Comparison of ENCODE assay signal across 27 cellular contexts in the genomic region with DNA sequence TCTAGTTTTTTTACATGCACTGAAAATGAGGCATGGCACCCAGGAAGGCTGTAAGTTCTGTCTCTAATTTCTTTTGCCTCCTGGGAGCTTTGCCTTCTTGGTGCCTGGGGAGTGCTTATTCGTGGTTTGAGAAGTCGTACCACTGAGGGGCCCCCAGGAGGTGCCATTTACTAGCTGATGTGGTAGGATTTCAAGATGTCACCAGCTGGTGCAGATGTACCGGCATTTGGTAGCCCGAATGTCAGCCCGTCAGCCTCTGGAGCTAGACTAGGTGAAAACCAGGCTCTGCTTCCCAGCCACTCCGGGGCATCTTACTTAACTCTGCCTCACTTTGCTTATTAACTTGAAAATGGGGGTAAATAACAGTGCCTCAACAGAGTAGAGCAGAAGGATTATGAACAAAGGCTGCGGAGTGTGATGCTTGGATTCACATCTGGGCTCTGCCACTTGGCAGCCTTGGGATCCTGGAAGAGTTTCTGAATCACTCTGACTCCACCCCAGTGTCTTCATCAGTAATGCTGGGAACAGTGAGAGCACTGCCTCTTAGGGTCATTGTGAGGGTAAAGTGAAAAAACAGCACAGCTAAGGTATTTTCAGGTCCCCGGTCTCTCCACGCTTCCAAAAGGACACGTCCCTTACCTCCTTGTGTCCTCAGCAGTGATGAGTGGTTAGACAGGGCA. TPM values are rescaled to one million over a fixed set of nuclear protein-coding genes. Genes with fewer than 3 reads are reported as not detected.
A peak's percentile ranks its signal among the peaks of the same experiment; 100 is the strongest.
DNase-seq lines count a peak whose midpoint lies in the region; ATAC-seq, FAIRE-seq and TF ChIP-seq lines count a peak whose summit lies in the region.
"Had no signal": no experiment of that assay in that cellular context is flagged by ENCODE, and none has a peak within 500 bp of the region (broad histone marks: within the 10 kb centered on the region; RNA-seq: fewer than 3 reads in every experiment).

No MANE protein-coding gene starts in this region.

- no peak overlapping the region for H3K9ac ChIP-seq in H1 (replicated peaks in 1 of 4; ENCODE audit: extremely low read depth in 1 of 4, low read depth in 3 of 4, low read length in 3 of 4)

- no peak overlapping the region for H4K8ac ChIP-seq in H1 (ENCODE audit: extremely low read depth, insufficient read depth, low read length)

- no peak for TF ChIP-seq POLR2A in H1 (IDR thresholded peaks at IDR 0.05; ENCODE audit: control extremely low read depth in 1 of 2, low read depth in 2 of 2, low read length in 2 of 2)
- no peak for TF ChIP-seq POLR2A in testis (IDR thresholded peaks at IDR 0.05)

- H3K9me3 ChIP-seq in A673 (ENCODE audit: low read depth, low read length, poor library complexity, severe bottlenecking) (no peaks in the 10 kb centered on the region), H1 (ENCODE audit: insufficient read depth in 2 of 2, low read depth in 1 of 2, low read length in 1 of 2) (no peaks in the 10 kb centered on the region), left lung (no peaks in the 10 kb centered on the region), testis (no peaks in the 10 kb centered on the region)
- H3K9me3 ChIP-seq: mucosa of descending colon, right lobe of liver had no signal

- no peak overlapping the region for H3K23ac ChIP-seq in H1 (ENCODE audit: insufficient read length)

- H3K4me2 ChIP-seq in H1 (ENCODE audit: insufficient read depth in 1 of 2, low read depth in 2 of 2, low read length in 2 of 2), result no peak overlapping the region

- no peak overlapping the region for H2AK5ac ChIP-seq in H1 (ENCODE audit: low read depth, low read length)

- no peak for FAIRE-seq in H1 (lab: Jason Lieb, UNC)
- FAIRE-seq: GM19239 had no signal

- no peak overlapping the region for H3K14ac ChIP-seq in H1 (ENCODE audit: insufficient read length)

- H3K4ac ChIP-seq in H1 (replicated peaks; ENCODE audit: insufficient read length, low read depth, low read length), result no peak overlapping the region

- CTCF ChIA-PET in A673 (lab: Charles Lee), result no interaction called here
- CTCF ChIA-PET in H1 (lab: Charles Lee; ENCODE audit: partially characterized antibody), result interaction anchor here (0.8 to 1.2 kb wide), 8 partner anchors 14 to 195 kb away, joined by 3 to 5 read pairs (median 3); no protein-coding TSS in a partner anchor

- H3K79me2 ChIP-seq in H1 (ENCODE audit: control insufficient read depth in 1 of 2, insufficient read depth in 2 of 2, low read length in 2 of 2), result no peaks in the 10 kb centered on the region

- no peak overlapping the region for H2AFZ ChIP-seq in H1 (ENCODE audit: low read length)

- no peak overlapping the region for H2BK12ac ChIP-seq in H1 (ENCODE audit: low read depth, low read length)

- TF ChIP-seq EP300 in H1 (IDR thresholded peaks at IDR 0.05; ENCODE audit: borderline replicate concordance in 1 of 2, low read depth in 2 of 2, low read length in 2 of 2), result no peak

- DNase-seq in A673 (ENCODE audit: low spot score) (peak; percentile 3), GM04504 (ENCODE audit: low read depth) (peak; percentile 55), H1 (ENCODE audit: low read depth in 1 of 2, low spot score in 2 of 2) (no peak), left lung (no peak), testis (no peak)
- DNase-seq: activated CD4-positive, CD25-positive, alpha-beta regulatory T cell treated with anti-CD3 and anti-CD28 coated beads, Interleukin-2, amount 50 U/mL, for 72 hours; activated CD8-positive, alpha-beta memory T cell treated with anti-CD3 and anti-CD28 coated beads for 24 hours; activated naive CD8-positive, alpha-beta T cell treated with anti-CD3 and anti-CD28 coated beads, Interleukin-2, amount 10 ng/mL, durations not matched to agents 7 days and 5 days; EL; Karpas-422; left colon; mucosa of descending colon; NCI-H1105; NCI-H748 treated with DMSO at 0.1 percent for 48 hours; right lobe of liver; stimulated activated CD4-positive, alpha-beta T cell treated with anti-CD3 and anti-CD28 coated beads, Interleukin-2, amount 100 ng/mL, for 24 hours; stimulated activated naive CD8-positive, alpha-beta T cell treated with anti-CD3 and anti-CD28 coated beads, Interleukin-15, amount 100 ng/mL, for 72 hours; T1000 had no signal

- ATAC-seq in left lung (peak; percentile 48), GM21786 (IDR thresholded peaks at IDR 0.05; ENCODE audit: unreplicated experiment) (no peak), HG02571 (IDR thresholded peaks at IDR 0.05; ENCODE audit: unreplicated experiment) (no peak), GM21619 (IDR thresholded peaks at IDR 0.05; ENCODE audit: unreplicated experiment) (no peak)
- ATAC-seq: esophagus mucosa; left colon; mucosa of descending colon; Panc1; right lobe of liver; stimulated activated naive CD8-positive, alpha-beta T cell treated with anti-CD3 and anti-CD28 coated beads, Interleukin-15, amount 100 ng/mL, for 72 hours had no signal

- POLR2A ChIA-PET in A673 (lab: Charles Lee; ENCODE audit: low non-redundant PET) (no interaction called here), H1 (lab: Charles Lee; ENCODE audit: partially characterized antibody) (no interaction called here)

- H4K20me1 ChIP-seq in H1 (replicated peaks in 1 of 2; ENCODE audit: control insufficient read depth in 1 of 2, insufficient read depth in 2 of 2, low read length in 2 of 2), result peaks cover 0 to 2% of the 10 kb centered on the region in 2 experiments

- no peak overlapping the region for H4K5ac ChIP-seq in H1 (ENCODE audit: insufficient read length, low read depth, low read length)

- H3K27ac ChIP-seq in A673 (ENCODE audit: low read depth, low read length, poor library complexity, severe bottlenecking) (no peak overlapping the region), H1 (ENCODE audit: low read depth, low read length) (no peak overlapping the region), left lung (no peak overlapping the region), testis (no peak overlapping the region)
- H3K27ac ChIP-seq: cardiac muscle cell, right lobe of liver had no signal

- no peak overlapping the region for H3K56ac ChIP-seq in H1 (replicated peaks; ENCODE audit: insufficient read length, low read depth, low read length)

- intact Hi-C loops in A673 (cut with micrococcal nuclease; ENCODE audit: unreplicated experiment) (no loop called here), left lung (cut with DNase I) (no loop called here), testis (cut with DNase I; ENCODE audit: low total_unique reads) (no loop called here)

- TF ChIP-seq RAD21 in H1 (IDR thresholded peaks at IDR 0.05 in 1 of 2, conservative IDR thresholded peaks at IDR 0.05 in 1 of 2; ENCODE audit: low read depth in 2 of 2, low read length in 2 of 2), result peak; percentile 38 to 52

- H3K23me2 ChIP-seq in H1 (ENCODE audit: low read depth, low read length), result no peaks in the 10 kb centered on the region

- no peaks in the 10 kb centered on the region for H3K36me3 ChIP-seq in A673 (ENCODE audit: insufficient read depth, low read length, poor library complexity, severe bottlenecking)
- peaks cover 17 to 49% (median 46%) of the 10 kb centered on the region in 4 experiments for H3K36me3 ChIP-seq in H1 (ENCODE audit: control insufficient read depth in 2 of 4, insufficient read depth in 4 of 4, low read length in 3 of 4)
- H3K36me3 ChIP-seq in left lung, result peaks cover 0 to 74% of the 10 kb centered on the region in 2 donors
- H3K36me3 ChIP-seq in testis (ENCODE audit: low read depth, missing control alignments), result no peaks in the 10 kb centered on the region

- H2BK20ac ChIP-seq in H1 (ENCODE audit: low read length), result no peak overlapping the region

- no TSS peak for BruUV-seq in A673 (replicated peaks; lab: Mats Ljungman, UMichigan)

- H3K4me3 ChIP-seq in A673 (ENCODE audit: low read depth, low read length, poor library complexity, severe bottlenecking) (no peak overlapping the region), H1 (ENCODE audit: extremely low read depth in 1 of 4, insufficient read depth in 2 of 4, low read depth in 3 of 4, low read length in 4 of 4) (no peak overlapping the region), left lung (no peak overlapping the region), testis (no peak overlapping the region)
- H3K4me3 ChIP-seq: cardiac muscle cell, mucosa of descending colon, right lobe of liver had no signal

- no peak overlapping the region for H2BK120ac ChIP-seq in H1 (replicated peaks; ENCODE audit: low read depth, low read length)

- no peak overlapping the region for H4K91ac ChIP-seq in H1 (replicated peaks; ENCODE audit: insufficient read length, low read length)

- no peak for TF ChIP-seq CTCF in A673 (conservative IDR thresholded peaks at IDR 0.05; ENCODE audit: low read depth, low read length)
- no peak; a peak in 1 of 4 replicates for TF ChIP-seq CTCF in H1 (IDR thresholded peaks at IDR 0.05; ENCODE audit: control extremely low read depth in 1 of 3, insufficient read depth in 1 of 3, low read depth in 1 of 3, low read length in 3 of 3)
- TF ChIP-seq CTCF in left lung (IDR thresholded peaks at IDR 0.05), result no peak
- TF ChIP-seq CTCF in testis (IDR thresholded peaks at IDR 0.05), result no peak

- H2BK15ac ChIP-seq in H1 (ENCODE audit: low read length), result no peak overlapping the region

- H3K18ac ChIP-seq in H1 (ENCODE audit: extremely low read depth, low read length), result no peak overlapping the region

- H3K79me1 ChIP-seq in H1 (ENCODE audit: low read depth, low read length), result no peaks in the 10 kb centered on the region

- H2BK5ac ChIP-seq in H1 (ENCODE audit: low read depth, low read length), result no peak overlapping the region

- no peaks in the 10 kb centered on the region for H3K4me1 ChIP-seq in A673 (ENCODE audit: insufficient read depth, low read length, poor library complexity, severe bottlenecking)
- no peaks in the 10 kb centered on the region for H3K4me1 ChIP-seq in H1 (replicated peaks in 1 of 4; ENCODE audit: control insufficient read depth in 3 of 4, insufficient read depth in 4 of 4, low read length in 3 of 4)
- H3K4me1 ChIP-seq in left lung, result no peaks in the 10 kb centered on the region
- no peaks in the 10 kb centered on the region for H3K4me1 ChIP-seq in testis
- H3K4me1 ChIP-seq: right lobe of liver had no signal

- H3K27me3 ChIP-seq in A673 (replicated peaks; ENCODE audit: insufficient read depth, low read depth, low read length, poor library complexity), result peaks cover 5% of the 10 kb centered on the region
- no peaks in the 10 kb centered on the region for H3K27me3 ChIP-seq in H1 (replicated peaks in 1 of 4; ENCODE audit: control insufficient read depth in 3 of 4, extremely low read depth in 1 of 4, insufficient read depth in 3 of 4, low read length in 3 of 4)
- H3K27me3 ChIP-seq in left lung, result no peaks in the 10 kb centered on the region
- H3K27me3 ChIP-seq in testis, result no peaks in the 10 kb centered on the region
- H3K27me3 ChIP-seq: cardiac muscle cell, right lobe of liver had no signal

- WGBS in H1 (ENCODE audit: extremely low coverage in 1 of 2, insufficient coverage in 1 of 2, insufficient read length in 1 of 2, insufficient replicate concordance in 2 of 2, low coverage in 1 of 2, low lambda C conversion rate in 2 of 2, missing lambda C conversion rate in 1 of 2), 2 experiments, result 93% methylated on average over 10 of the region's 10 CpGs; no CpG with 5 or more reads in 1 of the 2 experiments
- 89 to 90% methylated on average over 7 to 10 of the region's 10 CpGs for WGBS in testis, 2 donors

RNA-seq across cellular contexts. Expression of a gene that starts 31.4 kb away (rescaled TPM):
- total RNA-seq in A673 (2021) (not detected in 2 replicates), left lung (1 to 10 TPM in 1 of 2 donors, under 1 TPM in 1; 0.86 to 2.1 TPM), testis (1 to 10 TPM; 4.9 to 5.3 TPM)
- total RNA-seq in H1 (2021; fragmentation: NEBNext Ultra II Directional; extraction: Animal tissue kit (Norgen Biotek cat#: 25700)), result not detected in 2 replicates
- polyA plus RNA-seq in H1 (2011; rRNA removed) (0.05 TPM in 1 of 2 replicates, not detected in the other), testis (ENCODE audit: insufficient read depth, low read depth, low replicate concordance) (21.3 TPM)
- 0.06 TPM for polyA plus RNA-seq in H1 (2011; cell fraction: cytosol; rRNA removed)
- polyA plus RNA-seq in H1 (2011; cell fraction: nucleus; rRNA removed), result not detected
- polyA plus RNA-seq in H1 (2012, experiment 1 of 2), result 0.27 TPM in 1 of 4 replicates, not detected in the others
- polyA plus RNA-seq in H1 (2012, experiment 2 of 2), result not detected
- polyA plus RNA-seq in H1 (2013, experiment 1 of 2), result 0.02 TPM
- 0.06 TPM for polyA plus RNA-seq in H1 (2013, experiment 2 of 2)
- polyA minus RNA-seq in H1 (2011; rRNA and poly(A)+ RNA removed), result 0.13 TPM in 1 of 2 replicates, not detected in the other
- not detected for polyA minus RNA-seq in H1 (2011; cell fraction: cytosol; rRNA and poly(A)+ RNA removed)
- polyA minus RNA-seq in H1 (2011; cell fraction: nucleus; rRNA and poly(A)+ RNA removed), result not detected
- total RNA-seq: activated naive CD8-positive, alpha-beta T cell treated with anti-CD3 and anti-CD28 coated beads, Interleukin-2, amount 10 ng/mL, durations not matched to agents 7 days and 5 days; HT1080; SK-MEL-5 had no signal

Comparison
In these comparisons a context has a peak if more than half of its experiments do, and no peak if none do; other contexts are left out.
1. DNase-seq: peak in A673 (single experiment) and GM04504 (single experiment); none in H1 (0 of 2), left lung (0 of 2) and testis (single experiment).